In the genomic region with DNA sequence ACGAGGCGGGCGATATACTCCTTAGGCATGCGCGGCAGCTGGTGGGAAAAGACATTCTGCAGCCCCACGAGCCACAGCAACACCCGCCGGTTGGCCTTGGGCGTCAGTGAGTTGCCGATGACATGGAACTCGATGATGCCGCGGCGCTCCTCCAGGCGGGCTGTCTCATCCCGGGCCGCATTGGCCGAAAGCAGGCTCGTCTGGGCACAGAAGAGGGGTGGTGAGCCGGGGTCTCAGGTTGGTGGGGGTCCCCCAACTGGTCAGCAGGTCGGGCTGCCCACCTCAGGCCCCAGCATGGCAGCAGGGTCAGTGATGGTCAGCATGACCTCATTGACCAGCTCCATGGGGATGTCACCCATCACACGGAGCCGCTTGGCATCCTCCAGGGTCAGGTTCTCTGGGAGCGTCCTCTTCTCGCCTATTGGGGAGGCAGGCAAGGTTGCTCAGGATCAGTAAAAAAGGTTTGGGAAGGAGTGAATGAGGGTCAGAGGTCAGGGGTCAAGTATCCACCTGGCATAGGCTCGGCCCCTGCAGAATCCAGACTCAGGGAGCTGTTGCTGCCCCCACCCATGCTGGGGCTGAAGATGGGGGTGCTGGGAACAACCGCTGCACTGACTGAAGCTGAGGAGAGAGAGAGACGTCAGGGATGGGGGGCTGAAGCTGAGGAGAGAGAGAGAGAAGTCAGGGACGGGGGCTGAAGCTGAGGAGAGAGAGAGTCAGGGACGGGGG, we compare ENCODE assay signal across 10 cellular contexts. TPM values are rescaled to one million over a fixed set of nuclear protein-coding genes. Genes with fewer than 3 reads are reported as not detected.
DNase-seq lines count a peak whose midpoint lies in the region; ATAC-seq and TF ChIP-seq lines count a peak whose summit lies in the region.
"Had no signal": no experiment of that assay in that cellular context is flagged by ENCODE, and none has a peak within 500 bp of the region (broad histone marks: within the 10 kb centered on the region; RNA-seq: fewer than 3 reads in every experiment).

No MANE protein-coding gene starts in this region.

- no peak overlapping the region for H3K14ac ChIP-seq in mesenchymal stem cell (ENCODE audit: low read length in 2 of 2)

- H3K4me1 Mint-ChIP-seq in activated naive CD8-positive, alpha-beta T cell treated with anti-CD3 and anti-CD28 coated beads for 36 hours = peaks cover 32% of the 10 kb centered on the region
- peaks cover 41% of the 10 kb centered on the region for H3K4me1 Mint-ChIP-seq in activated naive CD8-positive, alpha-beta T cell treated with anti-CD3 and anti-CD28 coated beads, Interleukin-2, amount 50 U/mL, for 24 hours
- H3K4me1 Mint-ChIP-seq in T-helper 17 cell = peaks cover 21% of the 10 kb centered on the region
- peaks cover 24% of the 10 kb centered on the region for H3K4me1 Mint-ChIP-seq in type B pancreatic cell (ENCODE audit: unreplicated experiment)

- H3K23ac ChIP-seq in mesenchymal stem cell (ENCODE audit: low read length in 2 of 2) = no peak overlapping the region

- TF ChIP-seq CTCF in type B pancreatic cell (conservative IDR thresholded peaks at IDR 0.05) = no peak
- TF ChIP-seq CTCF in left ventricle myocardium inferior (IDR thresholded peaks at IDR 0.05; ENCODE audit: borderline replicate concordance) = no peak

- peaks cover 9% of the 10 kb centered on the region for H3K79me1 ChIP-seq in mesenchymal stem cell (replicated peaks; ENCODE audit: low read length, poor library complexity, severe bottlenecking)

- H3K18ac ChIP-seq in mesenchymal stem cell (ENCODE audit: low read depth in 1 of 2, low read length in 2 of 2) = no peak overlapping the region

- H3K27me3 ChIP-seq in mesenchymal stem cell (ENCODE audit: control insufficient read depth in 1 of 2, insufficient read depth in 1 of 2, low read length in 2 of 2) (no peaks in the 10 kb centered on the region), left ventricle myocardium inferior (ENCODE audit: low read depth) (no peaks in the 10 kb centered on the region)
- H3K27me3 ChIP-seq: BLaER1, Peyer's patch had no signal

- H3K4me1 ChIP-seq in mesenchymal stem cell (ENCODE audit: control insufficient read depth, insufficient read depth, low read depth, low read length) (peaks cover 11% of the 10 kb centered on the region), left ventricle myocardium inferior (peaks cover 49% of the 10 kb centered on the region)

- peak overlapping the region; percentile 62 for H3K27ac Mint-ChIP-seq in activated naive CD8-positive, alpha-beta T cell treated with anti-CD3 and anti-CD28 coated beads for 36 hours
- no peak overlapping the region for H3K27ac Mint-ChIP-seq in activated naive CD8-positive, alpha-beta T cell treated with anti-CD3 and anti-CD28 coated beads, Interleukin-2, amount 50 U/mL, for 24 hours
- peak overlapping the region; percentile 72 for H3K27ac Mint-ChIP-seq in T-helper 17 cell
- H3K27ac Mint-ChIP-seq in type B pancreatic cell = no peak overlapping the region

- H3K27ac ChIP-seq in mesenchymal stem cell (ENCODE audit: low read length, poor library complexity, severe bottlenecking) (no peak overlapping the region), left ventricle myocardium inferior (replicated peaks) (no peak overlapping the region)
- H3K27ac ChIP-seq: Peyer's patch had no signal

- no peak overlapping the region for H2BK12ac ChIP-seq in mesenchymal stem cell (ENCODE audit: low read length in 2 of 2)

- no peak overlapping the region for H3K4ac ChIP-seq in mesenchymal stem cell (ENCODE audit: low read depth in 1 of 2, low read length in 2 of 2)

- no peak for ATAC-seq in activated naive CD8-positive, alpha-beta T cell treated with anti-CD3 and anti-CD28 coated beads, Interleukin-2, amount 50 U/mL, for 24 hours
- ATAC-seq in T-helper 17 cell = no peak

- H4K8ac ChIP-seq in mesenchymal stem cell (ENCODE audit: low read length) = no peak overlapping the region

- H3K27me3 Mint-ChIP-seq in activated naive CD8-positive, alpha-beta T cell treated with anti-CD3 and anti-CD28 coated beads for 36 hours = no peaks in the 10 kb centered on the region
- H3K27me3 Mint-ChIP-seq in activated naive CD8-positive, alpha-beta T cell treated with anti-CD3 and anti-CD28 coated beads, Interleukin-2, amount 50 U/mL, for 24 hours = no peaks in the 10 kb centered on the region
- H3K27me3 Mint-ChIP-seq in T-helper 17 cell (no peaks in the 10 kb centered on the region), type B pancreatic cell (no peaks in the 10 kb centered on the region)

- H3K36me3 Mint-ChIP-seq in activated naive CD8-positive, alpha-beta T cell treated with anti-CD3 and anti-CD28 coated beads for 36 hours = peaks cover 13% of the 10 kb centered on the region
- H3K36me3 Mint-ChIP-seq in activated naive CD8-positive, alpha-beta T cell treated with anti-CD3 and anti-CD28 coated beads, Interleukin-2, amount 50 U/mL, for 24 hours (ENCODE audit: low read depth) = peaks cover 19% of the 10 kb centered on the region
- H3K36me3 Mint-ChIP-seq in T-helper 17 cell (ENCODE audit: low read depth) = no peaks in the 10 kb centered on the region
- peaks cover 6% of the 10 kb centered on the region for H3K36me3 Mint-ChIP-seq in type B pancreatic cell

- H2AK5ac ChIP-seq in mesenchymal stem cell (ENCODE audit: low read length, severe bottlenecking) = no peak overlapping the region

- no peak for DNase-seq in activated naive CD8-positive, alpha-beta T cell treated with anti-CD3 and anti-CD28 coated beads for 36 hours
- no peak for DNase-seq in activated naive CD8-positive, alpha-beta T cell treated with anti-CD3 and anti-CD28 coated beads, Interleukin-2, amount 50 U/mL, for 24 hours
- DNase-seq in T-helper 17 cell (no peak), mesenchymal stem cell (no peak), type B pancreatic cell (ENCODE audit: extremely low spot score, unreplicated experiment) (no peak), COLO829 (ENCODE audit: low spot score) (no peak), left ventricle myocardium inferior (no peak)

- H2BK120ac ChIP-seq in mesenchymal stem cell (ENCODE audit: low read depth, low read length) = no peak overlapping the region

- WGBS in mesenchymal stem cell = 94% methylated on average over 30 of the region's 30 CpGs

- H3K9ac ChIP-seq in mesenchymal stem cell (ENCODE audit: low read length) = no peak overlapping the region

- H2BK15ac ChIP-seq in mesenchymal stem cell (ENCODE audit: low read depth, poor library complexity, severe bottlenecking) = no peak overlapping the region

- no peak overlapping the region for H3K4me3 Mint-ChIP-seq in activated naive CD8-positive, alpha-beta T cell treated with anti-CD3 and anti-CD28 coated beads for 36 hours
- H3K4me3 Mint-ChIP-seq in activated naive CD8-positive, alpha-beta T cell treated with anti-CD3 and anti-CD28 coated beads, Interleukin-2, amount 50 U/mL, for 24 hours = no peak overlapping the region
- H3K4me3 Mint-ChIP-seq in T-helper 17 cell = no peak overlapping the region
- H3K4me3 Mint-ChIP-seq in type B pancreatic cell = peak overlapping the region; percentile 37

- H3K4me3 ChIP-seq in mesenchymal stem cell (ENCODE audit: insufficient read depth in 1 of 2, low read depth in 1 of 2, low read length in 2 of 2) = no peak overlapping the region
- no peak overlapping the region for H3K4me3 ChIP-seq in left ventricle myocardium inferior
- H3K4me3 ChIP-seq: BLaER1, Peyer's patch had no signal

- no peaks in the 10 kb centered on the region for H3K9me3 ChIP-seq in T-helper 17 cell (ENCODE audit: control insufficient read depth, low read length, poor library complexity, severe bottlenecking)
- H3K9me3 ChIP-seq in mesenchymal stem cell (ENCODE audit: control insufficient read depth, low read length) = no peaks in the 10 kb centered on the region
- no peaks in the 10 kb centered on the region for H3K9me3 ChIP-seq in left ventricle myocardium inferior (replicated peaks)
- H3K9me3 ChIP-seq: BLaER1, Peyer's patch had no signal

- H3K9me3 Mint-ChIP-seq in activated naive CD8-positive, alpha-beta T cell treated with anti-CD3 and anti-CD28 coated beads for 36 hours = no peaks in the 10 kb centered on the region
- no peaks in the 10 kb centered on the region for H3K9me3 Mint-ChIP-seq in activated naive CD8-positive, alpha-beta T cell treated with anti-CD3 and anti-CD28 coated beads, Interleukin-2, amount 50 U/mL, for 24 hours
- H3K9me3 Mint-ChIP-seq in type B pancreatic cell = no peaks in the 10 kb centered on the region

- intact Hi-C loops in left ventricle myocardium inferior (cut with micrococcal nuclease) = loop anchor here (5.0 kb wide), 2 partner anchors 95 to 155 kb away; a partner anchor contains a TSS

- no peak overlapping the region for H2AFZ ChIP-seq in mesenchymal stem cell (ENCODE audit: low read depth, low read length)

- no peak overlapping the region for H2BK5ac ChIP-seq in mesenchymal stem cell (ENCODE audit: low read depth, low read length, poor library complexity, severe bottlenecking)

- peak overlapping the region; percentile 11 for H4K91ac ChIP-seq in mesenchymal stem cell (ENCODE audit: low read length)

- no peak overlapping the region for H3K4me2 ChIP-seq in mesenchymal stem cell (ENCODE audit: low read length, poor library complexity, severe bottlenecking)
- H3K4me2 ChIP-seq: BLaER1 had no signal

- H3K36me3 ChIP-seq in mesenchymal stem cell (ENCODE audit: control insufficient read depth in 1 of 2, insufficient read depth in 2 of 2, low read depth in 1 of 2, low read length in 2 of 2) (peaks cover 42 to 73% of the 10 kb centered on the region in 2 experiments), left ventricle myocardium inferior (peaks cover 43% of the 10 kb centered on the region)
- H3K36me3 ChIP-seq: Peyer's patch had no signal

RNA-seq across cellular contexts. Expression of a gene that starts 3.6 kb away (rescaled TPM):
- 10 to 100 TPM; 49.1 to 51.6 TPM for total RNA-seq in activated naive CD8-positive, alpha-beta T cell treated with anti-CD3 and anti-CD28 coated beads for 36 hours
- total RNA-seq in T-helper 17 cell = 10 to 100 TPM; 33.3 to 35.5 TPM
- polyA plus RNA-seq in mesenchymal stem cell (2013, experiment 1 of 2) = 14.9 TPM
- polyA plus RNA-seq in mesenchymal stem cell (2013, experiment 2 of 2) = 14.8 TPM
- 36.0 and 63.5 TPM in 2 replicates for total RNA-seq in type B pancreatic cell (ENCODE audit: low replicate concordance)
- total RNA-seq in left ventricle myocardium inferior = 25.7 TPM

RNA-seq across cellular contexts. Expression of a gene that starts 5.0 kb away (rescaled TPM):
- under 1 TPM; 0.18 to 0.33 TPM for total RNA-seq in activated naive CD8-positive, alpha-beta T cell treated with anti-CD3 and anti-CD28 coated beads for 36 hours
- total RNA-seq in T-helper 17 cell (not detected), type B pancreatic cell (ENCODE audit: low replicate concordance) (0.36 TPM in 1 of 2 replicates, not detected in the other), left ventricle myocardium inferior (not detected)
- polyA plus RNA-seq in mesenchymal stem cell (2013, experiment 1 of 2) = not detected
- not detected for polyA plus RNA-seq in mesenchymal stem cell (2013, experiment 2 of 2)
- total RNA-seq: G401, Peyer's patch had no signal

RNA-seq across cellular contexts. Expression of a gene that starts 5.0 kb away (rescaled TPM):
- total RNA-seq in activated naive CD8-positive, alpha-beta T cell treated with anti-CD3 and anti-CD28 coated beads for 36 hours = 10 to 100 TPM; 23.5 to 24.9 TPM
- total RNA-seq in T-helper 17 cell = 10 to 100 TPM; 16.9 to 24.0 TPM
- polyA plus RNA-seq in mesenchymal stem cell (2013, experiment 1 of 2) = 2.0 TPM
- 1.5 TPM for polyA plus RNA-seq in mesenchymal stem cell (2013, experiment 2 of 2)
- total RNA-seq in type B pancreatic cell (ENCODE audit: low replicate concordance) = 0.72 and 1.3 TPM in 2 replicates
- total RNA-seq in left ventricle myocardium inferior = 3.1 TPM

RNA-seq across cellular contexts. Expression of a gene that starts 19.3 kb away (rescaled TPM):
- 1 to 10 TPM in 1 of 2 experiments, under 1 TPM in 1; 0.92 to 1.2 TPM for total RNA-seq in activated naive CD8-positive, alpha-beta T cell treated with anti-CD3 and anti-CD28 coated beads for 36 hours
- total RNA-seq in T-helper 17 cell (under 1 TPM; 0.16 to 0.20 TPM), type B pancreatic cell (ENCODE audit: low replicate concordance) (1.7 and 3.3 TPM in 2 replicates), left ventricle myocardium inferior (0.49 TPM)
- 0.07 TPM for polyA plus RNA-seq in mesenchymal stem cell (2013, experiment 1 of 2)
- polyA plus RNA-seq in mesenchymal stem cell (2013, experiment 2 of 2) = 0.11 TPM

RNA-seq across cellular contexts. Expression of a gene that starts 37.2 kb away (rescaled TPM):
- 10 to 100 TPM; 44.4 to 48.9 TPM for total RNA-seq in activated naive CD8-positive, alpha-beta T cell treated with anti-CD3 and anti-CD28 coated beads for 36 hours
- total RNA-seq in T-helper 17 cell = 10 to 100 TPM; 74.3 to 97.9 TPM
- 239 TPM for polyA plus RNA-seq in mesenchymal stem cell (2013, experiment 1 of 2)
- 228 TPM for polyA plus RNA-seq in mesenchymal stem cell (2013, experiment 2 of 2)
- 85.6 and 107 TPM in 2 replicates for total RNA-seq in type B pancreatic cell (ENCODE audit: low replicate concordance)
- total RNA-seq in left ventricle myocardium inferior = 38.6 TPM

Comparison
In these comparisons a context has a peak if more than half of its experiments do, and no peak if none do; other contexts are left out.
1. H3K27ac Mint-ChIP-seq: peak in activated naive CD8-positive, alpha-beta T cell treated with anti-CD3 and anti-CD28 coated beads for 36 hours (single experiment) and T-helper 17 cell (single experiment); none in activated naive CD8-positive, alpha-beta T cell treated with anti-CD3 and anti-CD28 coated beads, Interleukin-2, amount 50 U/mL, for 24 hours (single experiment) and type B pancreatic cell (single experiment).